In the genomic region with DNA sequence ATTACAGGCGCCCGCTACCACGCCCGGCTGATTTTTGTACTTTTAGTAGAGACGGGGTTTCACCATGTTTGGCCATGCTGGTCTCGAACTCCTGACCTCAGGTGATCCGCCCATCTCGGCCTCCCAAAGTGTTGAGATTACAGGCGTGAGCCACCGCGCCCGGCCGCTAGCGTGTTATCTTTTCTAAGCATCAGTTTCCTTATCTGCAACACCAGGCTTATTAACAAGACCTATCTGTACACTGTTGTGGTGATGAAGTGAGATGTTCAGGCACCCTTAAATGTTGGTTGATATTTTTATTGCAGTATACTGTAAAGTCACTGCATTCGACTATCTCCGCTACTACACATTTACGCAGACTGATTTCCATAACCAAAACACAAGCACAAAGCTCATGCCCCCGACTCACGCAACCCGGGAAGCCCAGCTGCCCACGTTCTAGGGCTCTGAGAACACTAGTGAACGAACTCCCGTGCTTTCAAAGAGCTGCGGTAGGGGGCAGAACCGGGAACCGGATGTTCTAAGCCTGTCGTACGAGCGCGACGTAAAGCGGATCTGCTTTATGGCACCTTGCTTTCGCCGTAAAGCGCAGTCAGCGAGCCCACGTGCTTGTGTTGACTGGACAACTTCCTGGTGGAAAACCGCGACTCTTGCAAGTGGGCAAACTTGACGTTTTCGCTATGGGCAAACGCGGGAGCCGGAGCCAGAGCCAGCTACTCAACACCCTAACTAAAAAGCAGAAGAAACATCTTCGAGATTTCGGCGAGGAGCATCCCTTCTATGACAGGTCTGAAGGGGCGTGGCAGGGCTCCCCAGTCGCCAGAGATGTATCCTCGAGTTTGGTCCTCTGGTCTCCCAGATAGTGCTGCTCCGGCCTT, we compare ENCODE assay signal across 8 cellular contexts. TPM values are rescaled to one million over a fixed set of nuclear protein-coding genes. Genes with fewer than 3 reads are reported as not detected.
A peak's percentile ranks its signal among the peaks of the same experiment; 100 is the strongest.
DNase-seq lines count a peak whose midpoint lies in the region; ATAC-seq, FAIRE-seq and TF ChIP-seq lines count a peak whose summit lies in the region.

A gene with protein sequence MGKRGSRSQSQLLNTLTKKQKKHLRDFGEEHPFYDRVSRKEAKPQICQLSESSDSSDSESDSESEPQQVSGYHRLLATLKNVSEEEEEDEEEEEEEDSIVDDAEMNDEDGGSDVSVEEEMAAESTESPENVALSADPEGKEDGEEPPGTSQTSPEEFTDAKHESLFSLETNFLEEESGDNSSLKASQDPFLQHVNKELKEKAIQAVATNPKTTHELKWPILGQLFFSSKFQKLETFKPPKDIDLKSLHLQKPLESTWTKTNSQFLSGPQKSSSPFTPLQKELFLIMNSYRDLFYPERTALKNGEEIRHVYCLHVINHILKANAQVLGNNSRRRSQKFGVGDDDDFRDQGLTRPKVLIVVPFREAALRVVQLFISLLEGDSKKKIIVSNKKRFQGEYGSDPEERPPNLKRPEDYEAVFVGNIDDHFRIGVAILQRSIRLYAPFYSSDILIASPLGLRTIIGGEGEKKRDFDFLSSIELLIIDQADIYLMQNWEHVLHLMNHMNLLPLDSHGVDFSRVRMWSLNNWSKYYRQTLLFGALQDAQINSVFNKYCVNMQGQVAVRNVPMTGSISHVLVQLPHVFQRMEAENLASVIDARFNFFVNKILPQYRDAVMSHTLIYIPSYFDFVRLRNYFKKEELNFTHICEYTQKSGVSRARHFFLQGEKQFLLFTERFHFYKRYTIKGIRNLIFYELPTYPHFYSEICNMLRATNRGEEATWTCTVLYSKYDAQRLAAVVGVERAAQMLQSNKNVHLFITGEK (plus strand): TSS at position 589 of the 878 bp plus-strand sequence. CDS start 92 bp downstream, at position 681.

- H3K9me1 ChIP-seq in keratinocyte (ENCODE audit: control insufficient read depth, extremely low read depth, insufficient read depth, low read length) = no peaks in the 10 kb centered on the region

- peak within 1 kb of the TSS; percentile 72 to 97 (median 95) for H3K4me3 ChIP-seq in keratinocyte (ENCODE audit: control insufficient read depth in 2 of 3, extremely low read depth in 1 of 3, insufficient read depth in 2 of 3, low read depth in 1 of 3, low read length in 3 of 3)

- peaks cover 57% of the 10 kb centered on the region for H3K4me1 ChIP-seq in keratinocyte (ENCODE audit: control insufficient read depth, extremely low read depth, insufficient read depth, low read length)

- H2AFZ ChIP-seq in keratinocyte (ENCODE audit: control insufficient read depth, low read length) = peak within 1 kb of the TSS; percentile 81

- peak within 1 kb of the TSS; percentile 92 for H3K4me2 ChIP-seq in keratinocyte (ENCODE audit: control insufficient read depth, extremely low read depth, insufficient read depth, low read depth, low read length)

- ATAC-seq in GM19035 (IDR thresholded peaks at IDR 0.05; ENCODE audit: unreplicated experiment) (peak; percentile 91), HG03354 (IDR thresholded peaks at IDR 0.05; ENCODE audit: poor library complexity, severe bottlenecking, unreplicated experiment) (peak; percentile 94)

- peak; percentile 95 to 96 for DNase-seq in AML-193 (lab: John Stamatoyannopoulos, UW)
- peak; percentile 96 to 99 for DNase-seq in NCI-H446 (lab: John Stamatoyannopoulos, UW)
- peak; percentile 87 for DNase-seq in activated CD4-positive, CD25-positive, alpha-beta regulatory T cell treated with anti-CD3 and anti-CD28 coated beads, Interleukin-2, amount 50 U/mL, for 16 hours (ENCODE audit: low read depth, low spot score)
- DNase-seq in cerebellar cortex (ENCODE audit: low spot score) = peak; percentile 96
- no peak for DNase-seq in keratinocyte (ENCODE audit: low read depth, low spot score)
- DNase-seq in stimulated activated CD4-positive, alpha-beta T cell treated with anti-CD3 and anti-CD28 coated beads, Interleukin-15, amount 100 ng/mL, for 1 hour (ENCODE audit: low read depth in 1 of 2, low spot score in 1 of 2) = peak; percentile 80 to 84

- H3K9me3 ChIP-seq in keratinocyte (ENCODE audit: control insufficient read depth, low read depth, low read length) = no peaks in the 10 kb centered on the region

- no peaks in the 10 kb centered on the region for H3K27me3 ChIP-seq in keratinocyte (ENCODE audit: control insufficient read depth, extremely low read depth, insufficient read depth, low read length)

- peak within 1 kb of the TSS; percentile 92 for H3K27ac ChIP-seq in keratinocyte (ENCODE audit: control insufficient read depth, insufficient read depth, low read length)

- H4K20me1 ChIP-seq in keratinocyte (ENCODE audit: control insufficient read depth, extremely low read depth, insufficient read depth, low read length) = no peaks in the 10 kb centered on the region

- peak within 1 kb of the TSS; percentile 93 for H3K9ac ChIP-seq in keratinocyte (ENCODE audit: control insufficient read depth, extremely low read depth, insufficient read depth, low read length)

- peak; percentile 95 for FAIRE-seq in keratinocyte (lab: Jason Lieb, UNC)

- TF ChIP-seq CTCF in keratinocyte (optimal IDR thresholded peaks at IDR 0.05 in 1 of 3, IDR thresholded peaks at IDR 0.05 in 1 of 3, conservative IDR thresholded peaks at IDR 0.05 in 1 of 3; ENCODE audit: extremely low read depth in 1 of 3, insufficient read depth in 2 of 3, low read length in 3 of 3) = peak; percentile 76 to 83 (median 77)

- dilution Hi-C loops in keratinocyte (cut with MboI; ENCODE audit: extremely low pct_ligation_motif_present, low sequenced_read_pairs) = loop anchor here (25.0 kb wide), 1 partner anchor 160 kb away; no protein-coding TSS in a partner anchor

- peaks cover 2 to 13% of the 10 kb centered on the region in 2 experiments for H3K36me3 ChIP-seq in keratinocyte (ENCODE audit: control insufficient read depth in 2 of 2, extremely low read depth in 1 of 2, insufficient read depth in 2 of 2, low read length in 2 of 2)

- H3K79me2 ChIP-seq in keratinocyte (ENCODE audit: control insufficient read depth, insufficient read depth, low read length) = peaks cover 23% of the 10 kb centered on the region

RNA-seq across cellular contexts. Expression of the gene that starts here (rescaled TPM):
- 12.3 to 13.3 TPM (median 12.4 TPM) in 3 replicates for polyA plus RNA-seq in keratinocyte
- polyA plus RNA-seq in keratinocyte (2011; ENCODE audit: low read depth) = 6.7 TPM
- 5.8 and 11.1 TPM in 2 replicates for polyA plus RNA-seq in keratinocyte (2011; cell fraction: cytosol; rRNA removed)
- polyA plus RNA-seq in keratinocyte (2011; cell fraction: nucleus; rRNA removed) = 22.9 and 25.9 TPM in 2 replicates
- polyA plus RNA-seq in keratinocyte (2012; ENCODE audit: low replicate concordance) = 6.9 and 8.0 TPM in 2 replicates
- 7.6 to 21.0 TPM (median 15.9 TPM) in 3 replicates for polyA minus RNA-seq in keratinocyte
- polyA minus RNA-seq in keratinocyte (2011; cell fraction: cytosol; rRNA and poly(A)+ RNA removed) = 3.8 TPM
- polyA minus RNA-seq in keratinocyte (2011; cell fraction: nucleus; rRNA and poly(A)+ RNA removed) = 21.0 and 35.8 TPM in 2 replicates
